ENCODE assay signal across 8 cellular contexts in the genomic region with DNA sequence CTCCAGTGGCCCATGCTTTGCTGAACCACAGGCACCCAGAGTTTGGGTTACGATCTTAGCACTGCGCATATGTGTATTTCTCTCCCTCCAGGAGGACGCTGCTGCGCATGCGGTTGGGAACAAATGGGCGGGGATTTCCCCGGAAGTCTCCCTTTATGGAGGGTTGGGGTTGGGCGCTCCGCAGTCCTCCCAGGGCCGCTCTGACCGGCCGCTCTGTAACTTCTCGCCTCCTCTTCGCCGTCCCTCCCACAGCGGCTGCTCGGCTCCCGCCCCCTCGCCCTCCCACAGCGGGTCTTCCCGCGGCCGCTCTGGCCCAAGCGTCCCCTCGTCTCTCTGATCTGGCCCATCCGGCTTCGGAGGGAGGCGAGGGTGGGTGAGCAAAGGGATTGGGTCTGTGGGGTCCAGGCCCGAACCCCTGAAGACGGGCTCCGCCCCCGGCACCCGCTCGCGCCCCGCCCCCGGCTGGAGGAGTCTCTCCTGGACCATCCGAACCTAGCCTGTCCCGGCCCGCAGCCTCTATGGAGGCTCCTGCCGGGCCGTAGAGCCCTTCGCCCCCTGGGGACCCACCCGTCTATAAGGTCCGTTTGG. TPM values are rescaled to one million over a fixed set of nuclear protein-coding genes. Genes with fewer than 3 reads are reported as not detected.
A peak's percentile ranks its signal among the peaks of the same experiment; 100 is the strongest.
DNase-seq lines count a peak whose midpoint lies in the region; ATAC-seq and TF ChIP-seq lines count a peak whose summit lies in the region.

A gene with protein sequence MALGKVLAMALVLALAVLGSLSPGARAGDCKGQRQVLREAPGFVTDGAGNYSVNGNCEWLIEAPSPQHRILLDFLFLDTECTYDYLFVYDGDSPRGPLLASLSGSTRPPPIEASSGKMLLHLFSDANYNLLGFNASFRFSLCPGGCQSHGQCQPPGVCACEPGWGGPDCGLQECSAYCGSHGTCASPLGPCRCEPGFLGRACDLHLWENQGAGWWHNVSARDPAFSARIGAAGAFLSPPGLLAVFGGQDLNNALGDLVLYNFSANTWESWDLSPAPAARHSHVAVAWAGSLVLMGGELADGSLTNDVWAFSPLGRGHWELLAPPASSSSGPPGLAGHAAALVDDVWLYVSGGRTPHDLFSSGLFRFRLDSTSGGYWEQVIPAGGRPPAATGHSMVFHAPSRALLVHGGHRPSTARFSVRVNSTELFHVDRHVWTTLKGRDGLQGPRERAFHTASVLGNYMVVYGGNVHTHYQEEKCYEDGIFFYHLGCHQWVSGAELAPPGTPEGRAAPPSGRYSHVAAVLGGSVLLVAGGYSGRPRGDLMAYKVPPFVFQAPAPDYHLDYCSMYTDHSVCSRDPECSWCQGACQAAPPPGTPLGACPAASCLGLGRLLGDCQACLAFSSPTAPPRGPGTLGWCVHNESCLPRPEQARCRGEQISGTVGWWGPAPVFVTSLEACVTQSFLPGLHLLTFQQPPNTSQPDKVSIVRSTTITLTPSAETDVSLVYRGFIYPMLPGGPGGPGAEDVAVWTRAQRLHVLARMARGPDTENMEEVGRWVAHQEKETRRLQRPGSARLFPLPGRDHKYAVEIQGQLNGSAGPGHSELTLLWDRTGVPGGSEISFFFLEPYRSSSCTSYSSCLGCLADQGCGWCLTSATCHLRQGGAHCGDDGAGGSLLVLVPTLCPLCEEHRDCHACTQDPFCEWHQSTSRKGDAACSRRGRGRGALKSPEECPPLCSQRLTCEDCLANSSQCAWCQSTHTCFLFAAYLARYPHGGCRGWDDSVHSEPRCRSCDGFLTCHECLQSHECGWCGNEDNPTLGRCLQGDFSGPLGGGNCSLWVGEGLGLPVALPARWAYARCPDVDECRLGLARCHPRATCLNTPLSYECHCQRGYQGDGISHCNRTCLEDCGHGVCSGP (N-terminal part only) (plus strand): TSS at position 328 of the 588 bp plus-strand sequence. CDS start 609 bp downstream, outside the sequence.

- peak within 1 kb of the TSS; percentile 85 to 91 for H3K9ac ChIP-seq in duodenal mucosa (ENCODE audit: low read depth in 1 of 2, low read length in 2 of 2)

- WGBS in right lobe of liver (ENCODE audit: insufficient coverage, low coverage, low lambda C conversion rate, missing lambda C conversion rate): 0% methylated on average over 7 of the region's 45 CpGs

- CTCF ChIA-PET in activated CD4-positive, alpha-beta memory T cell treated with anti-CD3 and anti-CD28 coated beads for 36 hours (lab: Charles Lee): no interaction called here

- POLR2A ChIA-PET in activated CD4-positive, alpha-beta memory T cell treated with anti-CD3 and anti-CD28 coated beads for 36 hours (lab: Charles Lee): no interaction called here

- intact Hi-C loops in activated CD4-positive, alpha-beta memory T cell treated with anti-CD3 and anti-CD28 coated beads for 36 hours (cut with micrococcal nuclease): loop anchor here (1.0 to 2.0 kb wide), 10 partner anchors 23 to 250 kb away; partner anchors contain the start of genes PAFAH1B3, POU2F2, PRR19 and ZNF526
- intact Hi-C loops in right lobe of liver (cut with DNase I): loop anchor here in 1 of 2 donors (10.0 kb wide), 1 partner anchor 191 kb away; the partner anchor contains the start of gene POU2F2

- peak within 1 kb of the TSS; percentile 75 for H3K27ac ChIP-seq in CD4-positive, CD25-positive, alpha-beta regulatory T cell (ENCODE audit: insufficient read depth, low read length, poor library complexity, severe bottlenecking)
- H3K27ac ChIP-seq in duodenal mucosa (ENCODE audit: low read depth, low read length): no peak within 1 kb of the TSS
- peak within 1 kb of the TSS; percentile 38 to 71 (median 62) for H3K27ac ChIP-seq in right lobe of liver

- H3K9me3 ChIP-seq in CD4-positive, CD25-positive, alpha-beta regulatory T cell (ENCODE audit: control insufficient read depth in 2 of 2, low read length in 2 of 2): no peaks in the 10 kb centered on the region
- H3K9me3 ChIP-seq in duodenal mucosa (ENCODE audit: control insufficient read depth in 1 of 2, low read length in 2 of 2) (no peaks in the 10 kb centered on the region), right lobe of liver (no peaks in the 10 kb centered on the region)

- H3K36me3 Mint-ChIP-seq in CD4-positive, CD25-positive, alpha-beta regulatory T cell: peaks cover 3% of the 10 kb centered on the region
- peaks cover 3% of the 10 kb centered on the region for H3K36me3 Mint-ChIP-seq in activated CD4-positive, alpha-beta memory T cell treated with anti-CD3 and anti-CD28 coated beads for 36 hours

- peak; percentile 74 for TF ChIP-seq POLR2A in right lobe of liver (IDR thresholded peaks at IDR 0.05)

- H3K4me1 ChIP-seq in CD4-positive, CD25-positive, alpha-beta regulatory T cell (ENCODE audit: control insufficient read depth, insufficient read depth, low read length, poor library complexity, severe bottlenecking): peaks cover 25% of the 10 kb centered on the region
- peaks cover 13 to 18% of the 10 kb centered on the region in 2 donors for H3K4me1 ChIP-seq in duodenal mucosa (ENCODE audit: control insufficient read depth in 1 of 2, insufficient read depth in 2 of 2, low read length in 2 of 2)
- H3K4me1 ChIP-seq in right lobe of liver: peaks cover 0 to 11% (median 0%) of the 10 kb centered on the region in 4 donors

- peak within 1 kb of the TSS; percentile 72 for H3K4me3 ChIP-seq in CD4-positive, CD25-positive, alpha-beta regulatory T cell (ENCODE audit: low read depth, low read length)
- peak within 1 kb of the TSS; percentile 88 to 92 for H3K4me3 ChIP-seq in duodenal mucosa (ENCODE audit: low read depth in 1 of 2, low read length in 2 of 2)
- peak within 1 kb of the TSS; percentile 95 to 97 (median 96) for H3K4me3 ChIP-seq in right lobe of liver

- peak within 1 kb of the TSS; percentile 88 to 96 (median 94) for H3K4me3 Mint-ChIP-seq in CD4-positive, CD25-positive, alpha-beta regulatory T cell
- H3K4me3 Mint-ChIP-seq in activated CD4-positive, alpha-beta memory T cell treated with anti-CD3 and anti-CD28 coated beads for 36 hours: peak within 1 kb of the TSS; percentile 79

- peaks cover 0 to 4% (median 0%) of the 10 kb centered on the region in 7 donors for H3K9me3 Mint-ChIP-seq in CD4-positive, CD25-positive, alpha-beta regulatory T cell
- H3K9me3 Mint-ChIP-seq in activated CD4-positive, alpha-beta memory T cell treated with anti-CD3 and anti-CD28 coated beads for 36 hours: no peaks in the 10 kb centered on the region

- H3K36me3 ChIP-seq in CD4-positive, CD25-positive, alpha-beta regulatory T cell (ENCODE audit: control insufficient read depth, insufficient read depth, low read length): no peaks in the 10 kb centered on the region
- no peaks in the 10 kb centered on the region for H3K36me3 ChIP-seq in duodenal mucosa (ENCODE audit: control insufficient read depth in 1 of 2, insufficient read depth in 2 of 2, low read length in 2 of 2)
- H3K36me3 ChIP-seq in right lobe of liver: no peaks in the 10 kb centered on the region

- H3K27ac Mint-ChIP-seq in CD4-positive, CD25-positive, alpha-beta regulatory T cell: peak within 1 kb of the TSS; percentile 38 to 87 (median 70)
- peak within 1 kb of the TSS; percentile 32 for H3K27ac Mint-ChIP-seq in activated CD4-positive, alpha-beta memory T cell treated with anti-CD3 and anti-CD28 coated beads for 36 hours

- DNase-seq in CD4-positive, CD25-positive, alpha-beta regulatory T cell: peak; percentile 96 to 99 (median 98)
- DNase-seq in NCI-H774 (lab: John Stamatoyannopoulos, UW): peak; percentile 98
- peak; percentile 99 for DNase-seq in activated CD4-positive, alpha-beta memory T cell treated with anti-CD3 and anti-CD28 coated beads for 36 hours
- DNase-seq in right lobe of liver: peak; percentile 96 to 98 (median 98)
- DNase-seq in stimulated activated CD4-positive, alpha-beta T cell treated with anti-CD3 and anti-CD28 coated beads, Interleukin-4, amount 100 ng/mL, for 4 hours: peak; percentile 94 to 98

- peaks cover 6% of the 10 kb centered on the region for H3K27me3 ChIP-seq in CD4-positive, CD25-positive, alpha-beta regulatory T cell (ENCODE audit: control insufficient read depth, insufficient read depth, low read length)
- H3K27me3 ChIP-seq in duodenal mucosa (ENCODE audit: control insufficient read depth in 1 of 2, insufficient read depth in 2 of 2, low read length in 2 of 2): peaks cover 20 to 23% of the 10 kb centered on the region in 2 donors
- no peaks in the 10 kb centered on the region for H3K27me3 ChIP-seq in right lobe of liver

- peak; percentile 92 to 94 for ATAC-seq in CD4-positive, CD25-positive, alpha-beta regulatory T cell (ENCODE audit: low read depth in 2 of 2)
- ATAC-seq in GM19395 (IDR thresholded peaks at IDR 0.05; ENCODE audit: unreplicated experiment) (peak; percentile 91), HG03565 (IDR thresholded peaks at IDR 0.05; ENCODE audit: unreplicated experiment) (peak; percentile 91), right lobe of liver (peak; percentile 96 to 98 (median 98))

- H3K4me1 Mint-ChIP-seq in CD4-positive, CD25-positive, alpha-beta regulatory T cell: peaks cover 3 to 31% (median 22%) of the 10 kb centered on the region in 4 donors
- peaks cover 19% of the 10 kb centered on the region for H3K4me1 Mint-ChIP-seq in activated CD4-positive, alpha-beta memory T cell treated with anti-CD3 and anti-CD28 coated beads for 36 hours (ENCODE audit: low read depth)

- peak in 3 of 4 donors; percentile 88 to 92 (median 90) for TF ChIP-seq CTCF in right lobe of liver (IDR thresholded peaks at IDR 0.05)

- H3K27me3 Mint-ChIP-seq in CD4-positive, CD25-positive, alpha-beta regulatory T cell: peaks cover 41% of the 10 kb centered on the region
- H3K27me3 Mint-ChIP-seq in activated CD4-positive, alpha-beta memory T cell treated with anti-CD3 and anti-CD28 coated beads for 36 hours: peaks cover 13% of the 10 kb centered on the region

RNA-seq across cellular contexts. Expression of the gene that starts here (rescaled TPM):
- total RNA-seq in CD4-positive, CD25-positive, alpha-beta regulatory T cell: 6.5 TPM
- under 1 TPM; 0.18 to 0.23 (median 0.20) TPM for polyA plus RNA-seq in CD4-positive, CD25-positive, alpha-beta regulatory T cell
- total RNA-seq in activated CD4-positive, alpha-beta memory T cell treated with anti-CD3 and anti-CD28 coated beads for 36 hours: 1 to 10 TPM; 6.0 to 7.2 TPM
- 10 to 100 TPM in 1 of 6 experiments, 1 to 10 TPM in 5; 5.5 to 11.0 (median 8.7) TPM for total RNA-seq in right lobe of liver
